Comparison of ENCODE assay signal across 27 cellular contexts in the genomic region with DNA sequence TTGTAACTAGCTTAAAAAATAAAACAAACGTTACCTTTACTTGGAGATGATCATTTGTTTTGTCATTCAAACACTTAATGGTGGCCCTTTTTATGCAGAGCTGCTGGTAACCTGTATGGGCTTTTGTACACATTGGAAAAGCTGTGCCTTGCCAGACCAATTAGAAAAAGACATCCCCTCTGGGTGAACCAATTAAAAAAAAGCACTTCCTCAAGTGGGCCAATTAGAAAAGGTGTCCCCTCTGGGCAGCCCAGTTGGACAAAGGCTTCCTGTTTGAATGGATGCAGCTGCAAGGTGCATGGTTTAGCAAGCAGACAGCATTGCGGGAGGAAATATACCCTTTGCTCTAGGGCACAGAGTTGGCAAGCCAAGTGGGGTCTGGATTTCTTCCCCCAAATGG. TPM values are rescaled to one million over a fixed set of nuclear protein-coding genes. Genes with fewer than 3 reads are reported as not detected.
DNase-seq lines count a peak whose midpoint lies in the region; ATAC-seq and TF ChIP-seq lines count a peak whose summit lies in the region.
"Had no signal": no experiment of that assay in that cellular context is flagged by ENCODE, and none has a peak within 500 bp of the region (broad histone marks: within the 10 kb centered on the region; RNA-seq: fewer than 3 reads in every experiment).

No MANE protein-coding gene starts in this region.

- H3K14ac ChIP-seq in H9 (ENCODE audit: insufficient read depth, low read length): no peak overlapping the region

- H4K20me1 ChIP-seq in H9 (ENCODE audit: control insufficient read depth, insufficient read depth, insufficient read length): no peaks in the 10 kb centered on the region

- no peaks in the 10 kb centered on the region for H3K79me2 ChIP-seq in H9 (ENCODE audit: insufficient read depth, low read length)

- no peak overlapping the region for H3K4me3 ChIP-seq in BE2C (ENCODE audit: low read depth, low read length)
- no peak overlapping the region for H3K4me3 ChIP-seq in HEK293 (ENCODE audit: low read depth, low read length)
- H3K4me3 ChIP-seq in SJSA1: no peak overlapping the region
- no peak overlapping the region for H3K4me3 ChIP-seq in mesodermal cell (ENCODE audit: extremely low read depth, insufficient read depth, low read length, poor library complexity, severe bottlenecking)
- no peak overlapping the region for H3K4me3 ChIP-seq in lower lobe of right lung
- H3K4me3 ChIP-seq: psoas muscle, skin epidermis, suprapubic skin had no signal

- H3K27me3 ChIP-seq in BE2C: no peaks in the 10 kb centered on the region
- H3K27me3 ChIP-seq in SJSA1 (replicated peaks): no peaks in the 10 kb centered on the region
- no peaks in the 10 kb centered on the region for H3K27me3 ChIP-seq in lower lobe of right lung (ENCODE audit: low read depth)
- no peaks in the 10 kb centered on the region for H3K27me3 ChIP-seq in H9 (ENCODE audit: insufficient read depth, low read length)
- H3K27me3 ChIP-seq: brain microvascular endothelial cell, suprapubic skin had no signal

- ATAC-seq in GM19397 (IDR thresholded peaks at IDR 0.05; ENCODE audit: unreplicated experiment): no peak
- no peak for ATAC-seq in lower lobe of right lung
- ATAC-seq: left cardiac atrium; psoas muscle; stimulated activated effector memory CD8-positive, alpha-beta T cell treated with anti-CD3 and anti-CD28 coated beads, Interleukin-12 subunit alpha, Interleukin-12 subunit beta, amount 100 ng/mL, for 72 hours had no signal

- no peak overlapping the region for H4K8ac ChIP-seq in H9 (replicated peaks; ENCODE audit: insufficient read length, low read depth, low read length)

- no peak overlapping the region for H3K23ac ChIP-seq in H9 (ENCODE audit: insufficient read length, low read depth, low read length)

- H2BK12ac ChIP-seq in H9 (ENCODE audit: insufficient read length, low read depth, low read length): no peak overlapping the region

- H3K4me1 Mint-ChIP-seq in H9: peaks cover 39 to 44% of the 10 kb centered on the region in 2 experiments
- H3K4me1 Mint-ChIP-seq: stimulated activated effector memory CD8-positive, alpha-beta T cell treated with anti-CD3 and anti-CD28 coated beads, Interleukin-12 subunit alpha, Interleukin-12 subunit beta, amount 100 ng/mL, for 72 hours had no signal

- no peak for TF ChIP-seq CTCF in BE2C (IDR thresholded peaks at IDR 0.05; ENCODE audit: low read depth, low read length)
- TF ChIP-seq CTCF in HEK293 (tag by site-specific recombination; IDR thresholded peaks at IDR 0.05): no peak
- TF ChIP-seq CTCF in lower lobe of right lung (IDR thresholded peaks at IDR 0.05): no peak
- TF ChIP-seq CTCF in H9 (conservative IDR thresholded peaks at IDR 0.05): no peak

- H3T11ph ChIP-seq in H9 (ENCODE audit: low read length): no peak overlapping the region

- H3K79me1 ChIP-seq in H9 (ENCODE audit: insufficient read depth, low read depth, low read length, poor library complexity, severe bottlenecking): no peaks in the 10 kb centered on the region

- H2AFZ ChIP-seq in H9 (ENCODE audit: low read length): no peak overlapping the region

- H3K4me1 ChIP-seq in BE2C (peaks cover 9% of the 10 kb centered on the region), HEK293 (ENCODE audit: control insufficient read depth, insufficient read depth, low read length) (peaks cover 3% of the 10 kb centered on the region), SJSA1 (replicated peaks) (peaks cover 84% of the 10 kb centered on the region), mesodermal cell (ENCODE audit: control insufficient read depth, insufficient read depth, low read length, poor library complexity, severe bottlenecking) (peaks cover 31% of the 10 kb centered on the region), lower lobe of right lung (peaks cover 2% of the 10 kb centered on the region), H9 (ENCODE audit: insufficient read depth, low read length) (peaks cover 11% of the 10 kb centered on the region; the same call in 1 of the 2 replicates)
- H3K4me1 ChIP-seq: psoas muscle had no signal

- H3K27me3 Mint-ChIP-seq in H9 (ENCODE audit: low read depth): peaks cover 1% of the 10 kb centered on the region; the same call in 1 of the 2 replicates

- no peak overlapping the region for H4K5ac ChIP-seq in H9 (ENCODE audit: insufficient read length, low read depth, low read length)

- no peak overlapping the region for H2BK5ac ChIP-seq in H9 (ENCODE audit: insufficient read length, low read length)

- no peaks in the 10 kb centered on the region; a peak in 1 of 7 replicates for H3K36me3 Mint-ChIP-seq in H9 (ENCODE audit: insufficient read depth in 1 of 3, low read depth in 3 of 3)
- H3K36me3 Mint-ChIP-seq: stimulated activated effector memory CD8-positive, alpha-beta T cell treated with anti-CD3 and anti-CD28 coated beads, Interleukin-12 subunit alpha, Interleukin-12 subunit beta, amount 100 ng/mL, for 72 hours had no signal

- H2BK20ac ChIP-seq in H9 (ENCODE audit: low read depth, low read length, poor library complexity, severe bottlenecking): no peak overlapping the region

- POLR2A ChIA-PET in HEK293 (lab: Yijun Ruan, JAX): no interaction called here

- no peak overlapping the region for H4K91ac ChIP-seq in H9 (ENCODE audit: insufficient read length, low read depth, low read length)

- no peak overlapping the region for H3K27ac ChIP-seq in HEK293 (ENCODE audit: extremely low read depth, low read depth, low read length)
- H3K27ac ChIP-seq in SJSA1: peak overlapping the region; percentile 54; the same call in 1 of the 2 replicates
- H3K27ac ChIP-seq in mesodermal cell (ENCODE audit: low read depth, low read length, severe bottlenecking): peak overlapping the region; percentile 58
- no peak overlapping the region for H3K27ac ChIP-seq in lower lobe of right lung
- H3K27ac ChIP-seq in H9 (ENCODE audit: insufficient read length, low read depth, low read length): no peak overlapping the region
- H3K27ac ChIP-seq: brain microvascular endothelial cell, C4-2B, psoas muscle, RWPE1, suprapubic skin had no signal

- no peak overlapping the region for H3K4me2 ChIP-seq in H9 (ENCODE audit: insufficient read depth, insufficient read length, low read length)

- H3K4ac ChIP-seq in H9 (ENCODE audit: low read depth, low read length): no peak overlapping the region

- 75 to 100% methylated on average over 2 of the region's 2 CpGs for WGBS in mesodermal cell (ENCODE audit: insufficient coverage in 2 of 2), 2 experiments
- WGBS in H9 (ENCODE audit: extremely low coverage, insufficient read length, low lambda C conversion rate): no CpG with 5 or more reads among the region's 2 CpGs

- CTCF ChIA-PET in HEK293 (lab: Yijun Ruan, JAX): interaction anchor here (0.6 to 2.2 kb wide), 4 partner anchors 22 to 772 kb away, joined by 3 to 8 read pairs (median 3); partner anchors contain the start of gene HUNK

- no peak overlapping the region; a peak in 1 of 5 replicates for H3K4me3 Mint-ChIP-seq in H9
- H3K4me3 Mint-ChIP-seq: activated CD8-positive, alpha-beta T cell treated with anti-CD3 and anti-CD28 coated beads for 36 hours; stimulated activated effector memory CD8-positive, alpha-beta T cell treated with anti-CD3 and anti-CD28 coated beads, Interleukin-12 subunit alpha, Interleukin-12 subunit beta, amount 100 ng/mL, for 72 hours had no signal

- H3K56ac ChIP-seq in H9 (ENCODE audit: insufficient read length, low read depth, low read length): no peak overlapping the region

- H3K9me3 Mint-ChIP-seq in H9: no peaks in the 10 kb centered on the region
- H3K9me3 Mint-ChIP-seq: activated CD8-positive, alpha-beta T cell treated with anti-CD3 and anti-CD28 coated beads for 36 hours; stimulated activated effector memory CD8-positive, alpha-beta T cell treated with anti-CD3 and anti-CD28 coated beads, Interleukin-12 subunit alpha, Interleukin-12 subunit beta, amount 100 ng/mL, for 72 hours had no signal

- H3K18ac ChIP-seq in H9 (ENCODE audit: insufficient read length, low read depth, low read length): no peak overlapping the region

- H2BK15ac ChIP-seq in H9 (ENCODE audit: low read depth, low read length): no peak overlapping the region

- H2BK120ac ChIP-seq in H9 (ENCODE audit: low read depth, low read length, poor library complexity, severe bottlenecking): no peak overlapping the region

- no peaks in the 10 kb centered on the region for H3K23me2 ChIP-seq in H9 (ENCODE audit: insufficient read length, low read depth, low read length, poor library complexity, severe bottlenecking)

- H2AK5ac ChIP-seq in H9 (ENCODE audit: insufficient read length, low read length): no peak overlapping the region

- H3K27ac Mint-ChIP-seq in H9: peak overlapping the region in 1 of 3 experiments; percentile 63; a peak in 1 of 7 replicates
- H3K27ac Mint-ChIP-seq: activated CD8-positive, alpha-beta T cell treated with anti-CD3 and anti-CD28 coated beads for 36 hours; stimulated activated effector memory CD8-positive, alpha-beta T cell treated with anti-CD3 and anti-CD28 coated beads, Interleukin-12 subunit alpha, Interleukin-12 subunit beta, amount 100 ng/mL, for 72 hours had no signal

- DNase-seq in BE2C (peak; percentile 33), SJSA1 (ENCODE audit: low read depth in 1 of 2, low spot score in 2 of 2) (no peak), LoVo (ENCODE audit: low spot score) (no peak), lower lobe of right lung (no peak), H9 (no peak)
- DNase-seq: activated gamma-delta T cell; activated T-cell treated with anti-CD3 and anti-CD28 coated beads for 4 hours; brain microvascular endothelial cell; H7; KG1; left cardiac atrium; midbrain; MV-4-11; NCI-H2081 treated with DMSO at 0.1 percent for 48 hours; NCI-H524 treated with DMSO at 0.1 percent for 48 hours; psoas muscle; stimulated activated CD4-positive, alpha-beta T cell treated with anti-CD3 and anti-CD28 coated beads, Interleukin-1b, Interleukin-23, amount 100 ng/mL, for 48 hours had no signal

- no peak overlapping the region for H3K9ac ChIP-seq in H9 (ENCODE audit: extremely low read depth, insufficient read length, low read length)

- H3K9me3 ChIP-seq in BE2C (no peaks in the 10 kb centered on the region), HEK293 (ENCODE audit: control insufficient read depth, insufficient read depth, low read depth, low read length) (no peaks in the 10 kb centered on the region), SJSA1 (replicated peaks) (no peaks in the 10 kb centered on the region), mesodermal cell (ENCODE audit: control insufficient read depth, low read length) (no peaks in the 10 kb centered on the region), lower lobe of right lung (no peaks in the 10 kb centered on the region), H9 (ENCODE audit: control insufficient read depth, low read depth, low read length) (no peaks in the 10 kb centered on the region)
- H3K9me3 ChIP-seq: psoas muscle, suprapubic skin had no signal

- H3K36me3 ChIP-seq in BE2C (no peaks in the 10 kb centered on the region), HEK293 (ENCODE audit: control insufficient read depth in 2 of 2, insufficient read depth in 1 of 2, low read length in 2 of 2) (no peaks in the 10 kb centered on the region), SJSA1 (peaks cover 12% of the 10 kb centered on the region), mesodermal cell (ENCODE audit: control insufficient read depth, insufficient read depth, low read length) (peaks cover 7% of the 10 kb centered on the region), lower lobe of right lung (no peaks in the 10 kb centered on the region)
- H3K36me3 ChIP-seq: brain microvascular endothelial cell, suprapubic skin had no signal

- intact Hi-C loops in lower lobe of right lung (cut with DNase I): no loop called here

RNA-seq across cellular contexts. Expression of gene HUNK, which starts 21.6 kb away (rescaled TPM):
- polyA plus RNA-seq in BE2C (2012; ENCODE audit: insufficient read depth, insufficient read length, low read depth): 1.2 TPM
- total RNA-seq in SJSA1 (2014; rRNA removed; shearing (Covaris generic)): 13.6 and 17.7 TPM in 2 replicates
- polyA plus RNA-seq in mesodermal cell (2013, experiment 1 of 2): 9.0 TPM
- polyA plus RNA-seq in mesodermal cell (2013, experiment 2 of 2): 8.2 TPM
- 1.9 TPM for total RNA-seq in lower lobe of right lung
- total RNA-seq in H9 (2021): 5.7 and 5.8 TPM in 2 replicates
- total RNA-seq: glomerular endothelial cell had no signal

Comparison
In these comparisons a context has a peak if more than half of its experiments do, and no peak if none do; other contexts are left out.
1. H3K27ac ChIP-seq: peak in SJSA1 (single experiment) and mesodermal cell (single experiment); none in HEK293 (single experiment), lower lobe of right lung (single experiment) and H9 (single experiment).